ENCODE assay signal across 16 cellular contexts in genomic region chr4:2831611-2832308, GRCh38. TPM values are rescaled to one million over a fixed set of nuclear protein-coding genes. Genes with fewer than 3 reads are reported as not detected.
DNase-seq lines count a peak whose midpoint lies in the region; ATAC-seq, FAIRE-seq and TF ChIP-seq lines count a peak whose summit lies in the region.
"Had no signal": no experiment of that assay in that cellular context is flagged by ENCODE, and none has a peak within 500 bp of the region (broad histone marks: within the 10 kb centered on the region; RNA-seq: fewer than 3 reads in every experiment).

No MANE protein-coding gene starts in this region.

- no peak overlapping the region for H3K9ac ChIP-seq in kidney (ENCODE audit: low read length in 2 of 2)

- TF ChIP-seq CTCF in kidney (IDR thresholded peaks at IDR 0.05; ENCODE audit: borderline replicate concordance, extremely low read depth, insufficient read depth): no peak

- H3K4me3 ChIP-seq in H7 (ENCODE audit: insufficient read depth, low read depth, low read length) (no peak overlapping the region), kidney (ENCODE audit: low read length in 2 of 2) (no peak overlapping the region)
- H3K4me3 ChIP-seq: pancreas had no signal

- no peak overlapping the region for H3K27ac ChIP-seq in kidney (ENCODE audit: low read depth in 2 of 2, low read length in 2 of 2)
- H3K27ac ChIP-seq: foreskin keratinocyte, pancreas had no signal

- no peak for ATAC-seq in sciatic nerve
- no peak for ATAC-seq in HG02938 (IDR thresholded peaks at IDR 0.05; ENCODE audit: unreplicated experiment)
- ATAC-seq: foreskin keratinocyte, pancreas had no signal

- H3K27me3 ChIP-seq in H7 (ENCODE audit: control insufficient read depth, insufficient read depth, low read length): no peaks in the 10 kb centered on the region
- H3K27me3 ChIP-seq: foreskin keratinocyte, pancreas had no signal

- FAIRE-seq in kidney (lab: Jason Lieb, UNC): no peak
- FAIRE-seq: A204.1, pancreas had no signal

- DNase-seq in activated CD8-positive, alpha-beta memory T cell treated with anti-CD3 and anti-CD28 coated beads for 24 hours: peak; percentile 53
- no peak for DNase-seq in activated CD8-positive, alpha-beta memory T cell treated with anti-CD3 and anti-CD28 coated beads, Interleukin-2, amount 50 U/mL, for 4 hours
- DNase-seq in H7: peak; percentile 46
- DNase-seq in kidney: peak; percentile 72
- DNase-seq in sciatic nerve (ENCODE audit: low spot score): peak; percentile 57
- DNase-seq in DMS53 treated with DMSO at 0.1 percent for 48 hours (lab: John Stamatoyannopoulos, UW; ENCODE audit: unreplicated experiment): no peak
- no peak for DNase-seq in stimulated activated CD4-positive, alpha-beta T cell treated with anti-CD3 and anti-CD28 coated beads, Interleukin-12 subunit alpha, Interleukin-12 subunit beta, amount 100 ng/mL, for 4 hours
- DNase-seq: activated CD4-positive, alpha-beta memory T cell treated with anti-CD3 and anti-CD28 coated beads for 36 hours; COR-L47; foreskin keratinocyte; NCI-H1436; NCI-H2227 treated with DMSO at 0.1 percent for 48 hours; SIG-M5 had no signal

- H3K4me1 ChIP-seq in kidney (ENCODE audit: control insufficient read depth in 1 of 2, insufficient read depth in 1 of 2, low read depth in 1 of 2, low read length in 2 of 2): no peaks in the 10 kb centered on the region
- H3K4me1 ChIP-seq: foreskin keratinocyte had no signal

- H3K9me3 ChIP-seq in kidney (ENCODE audit: control insufficient read depth in 1 of 2, low read length in 2 of 2): no peaks in the 10 kb centered on the region
- H3K9me3 ChIP-seq: pancreas had no signal

- intact Hi-C loops in kidney (cut with DNase I): no loop called here
- intact Hi-C loops in sciatic nerve (cut with DNase I): no loop called here

- H3K36me3 ChIP-seq in H7 (replicated peaks; ENCODE audit: control insufficient read depth, insufficient read depth, low read length) (peaks cover 21% of the 10 kb centered on the region), kidney (ENCODE audit: control insufficient read depth in 1 of 2, insufficient read depth in 2 of 2, low read length in 2 of 2) (peaks cover 15 to 30% of the 10 kb centered on the region in 2 donors)

RNA-seq across cellular contexts. Expression of gene ADD1, which starts 11.9 kb away (rescaled TPM):
- total RNA-seq in H7 (2014; rRNA removed; shearing (Covaris generic)): 201 and 224 TPM in 2 replicates
- 313 TPM for total RNA-seq in kidney
- 232 TPM for polyA plus RNA-seq in kidney (ENCODE audit: insufficient read depth, low read depth, low replicate concordance)
- total RNA-seq in sciatic nerve: 429 TPM

RNA-seq across cellular contexts. Expression of gene SH3BP2, which starts 38.9 kb away (rescaled TPM):
- total RNA-seq in H7 (2014; rRNA removed; shearing (Covaris generic)): 20.4 and 35.5 TPM in 2 replicates
- total RNA-seq in kidney (128 TPM), sciatic nerve (82.7 TPM)
- polyA plus RNA-seq in kidney (ENCODE audit: insufficient read depth, low read depth, low replicate concordance): 27.3 TPM

Comparison
In these comparisons a context has a peak if more than half of its experiments do, and no peak if none do; other contexts are left out.
1. DNase-seq: peak in activated CD8-positive, alpha-beta memory T cell treated with anti-CD3 and anti-CD28 coated beads for 24 hours (single experiment), H7 (single experiment), kidney (single experiment) and sciatic nerve (single experiment); none in activated CD8-positive, alpha-beta memory T cell treated with anti-CD3 and anti-CD28 coated beads, Interleukin-2, amount 50 U/mL, for 4 hours (single experiment), DMS53 treated with DMSO at 0.1 percent for 48 hours (single experiment) and stimulated activated CD4-positive, alpha-beta T cell treated with anti-CD3 and anti-CD28 coated beads, Interleukin-12 subunit alpha, Interleukin-12 subunit beta, amount 100 ng/mL, for 4 hours (single experiment).